Comparison of ENCODE assay signal across 35 cellular contexts in the genomic region with DNA sequence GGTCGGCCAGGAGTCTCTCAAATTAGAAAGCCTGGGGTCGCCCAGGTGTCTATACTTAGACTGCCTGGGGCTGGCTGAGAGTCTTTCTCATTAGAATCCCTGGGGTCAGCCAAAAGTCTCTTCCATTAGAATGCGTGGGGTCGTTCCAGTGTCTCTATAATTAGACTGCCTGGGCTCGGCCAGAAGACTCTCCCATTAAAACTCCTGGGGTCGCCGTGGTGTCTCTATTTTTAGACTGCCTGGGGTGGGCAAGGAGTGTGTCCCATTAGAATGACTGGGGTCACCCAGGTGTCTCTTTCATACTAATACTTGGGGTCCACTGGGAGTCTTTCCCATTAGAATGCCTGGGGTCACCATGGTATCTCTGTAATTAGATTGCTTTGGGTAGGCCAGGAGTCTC.
"Had no signal": no experiment of that assay in that cellular context is flagged by ENCODE, and none has a peak within 500 bp of the region (broad histone marks: within the 10 kb centered on the region; RNA-seq: fewer than 3 reads in every experiment).

No MANE protein-coding gene starts in this region.

- H3K36me3 ChIP-seq: ascending aorta, cardiac muscle cell had no signal

- H3K27ac ChIP-seq: ascending aorta, cardiac muscle cell, VCaP had no signal

- H3K4me1 ChIP-seq: ascending aorta had no signal

- H3K27me3 Mint-ChIP-seq: activated B cell treated with CpG ODN at 0.5 μM for 24 hours; activated CD4-positive, alpha-beta memory T cell treated with anti-CD3 and anti-CD28 coated beads for 36 hours; activated CD4-positive, alpha-beta T cell treated with anti-CD3 and anti-CD28 coated beads, Interleukin-2, amount 10 ng/mL, durations not matched to agents 24 days and 14 days; activated CD8-positive, alpha-beta T cell treated with anti-CD3 and anti-CD28 coated beads for 36 hours; activated naive CD8-positive, alpha-beta T cell treated with anti-CD3 and anti-CD28 coated beads for 36 hours; activated T-helper 17 cell treated with anti-CD3 and anti-CD28 coated beads, Interleukin-2, amount 50 U/mL, for 72 hours; brain; central memory CD8-positive, alpha-beta T cell had no signal

- DNase-seq: activated B cell treated with CpG ODN at 0.5 μM for 24 hours; activated CD4-positive, alpha-beta memory T cell treated with anti-CD3 and anti-CD28 coated beads for 36 hours; activated CD4-positive, alpha-beta T cell treated with anti-CD3 and anti-CD28 coated beads for 4 hours; activated CD4-positive, alpha-beta T cell treated with anti-CD3 and anti-CD28 coated beads, Interleukin-2, amount 10 ng/mL, durations not matched to agents 24 days and 14 days; activated CD4-positive, alpha-beta T cell treated with anti-CD3 and anti-CD28 coated beads, Interleukin-2, amount 50 U/mL, for 1 hour; activated CD4-positive, alpha-beta T cell treated with anti-CD3 and anti-CD28 coated beads, Interleukin-2, amount 50 U/mL, for 4 hours; activated CD4-positive, CD25-positive, alpha-beta regulatory T cell treated with anti-CD3 and anti-CD28 coated beads, Interleukin-2, amount 50 U/mL, for 72 hours; activated CD8-positive, alpha-beta memory T cell treated with anti-CD3 and anti-CD28 coated beads, Interleukin-2, amount 50 U/mL, for 4 hours; activated CD8-positive, alpha-beta T cell treated with anti-CD3 and anti-CD28 coated beads for 36 hours; activated gamma-delta T cell treated with Interleukin-2 at 50 U/mL for 16 hours; activated naive CD4-positive, alpha-beta T cell; activated naive CD4-positive, alpha-beta T cell treated with anti-CD3 and anti-CD28 coated beads for 36 hours; activated naive CD4-positive, alpha-beta T cell treated with anti-CD3 and anti-CD28 coated beads, Interleukin-2, amount 50 U/mL, for 16 hours; activated naive CD8-positive, alpha-beta T cell treated with anti-CD3 and anti-CD28 coated beads for 36 hours; activated T-cell treated with anti-CD3 and anti-CD28 coated beads for 4 hours; activated T-cell treated with anti-CD3 and anti-CD28 coated beads, Interleukin-2, amount 50 U/mL, for 1 hour; activated T-cell treated with anti-CD3 and anti-CD28 coated beads, Interleukin-2, amount 50 U/mL, for 4 hours; activated T-cell treated with anti-CD3 and anti-CD28 coated beads, Interleukin-2, amount 50 U/mL, for 72 hours; amygdala; anterior cingulate cortex; caudate nucleus; SW 1271; T-helper 1 cell; T-helper 2 cell; T-helper 9 cell had no signal

- H3K4me3 ChIP-seq: ascending aorta, cardiac muscle cell had no signal

- H3K4me1 Mint-ChIP-seq: activated B cell treated with CpG ODN at 0.5 μM for 24 hours; activated CD4-positive, alpha-beta T cell treated with anti-CD3 and anti-CD28 coated beads, Interleukin-2, amount 10 ng/mL, durations not matched to agents 24 days and 14 days; activated naive CD8-positive, alpha-beta T cell treated with anti-CD3 and anti-CD28 coated beads for 36 hours; activated T-helper 17 cell treated with anti-CD3 and anti-CD28 coated beads, Interleukin-2, amount 50 U/mL, for 72 hours; brain; central memory CD8-positive, alpha-beta T cell had no signal

- H3K27ac Mint-ChIP-seq: activated B cell treated with CpG ODN at 0.5 μM for 24 hours; activated CD4-positive, alpha-beta memory T cell treated with anti-CD3 and anti-CD28 coated beads for 36 hours; activated CD4-positive, alpha-beta T cell treated with anti-CD3 and anti-CD28 coated beads, Interleukin-2, amount 10 ng/mL, durations not matched to agents 24 days and 14 days; activated CD8-positive, alpha-beta T cell treated with anti-CD3 and anti-CD28 coated beads for 36 hours; activated naive CD4-positive, alpha-beta T cell treated with anti-CD3 and anti-CD28 coated beads for 36 hours; activated naive CD4-positive, alpha-beta T cell treated with anti-CD3 and anti-CD28 coated beads, Interleukin-2, amount 50 U/mL, for 72 hours; activated naive CD8-positive, alpha-beta T cell treated with anti-CD3 and anti-CD28 coated beads for 36 hours; activated T-cell treated with anti-CD3 and anti-CD28 coated beads, Interleukin-2, amount 50 U/mL, for 72 hours; activated T-helper 1 cell treated with anti-CD3 and anti-CD28 coated beads, Interleukin-12 subunit alpha, Interleukin-12 subunit beta, Interleukin-2, Interleukin-4 antibody, amounts not matched to agents 30 ng/mL and 10 ng/mL and 1 ng/mL, durations not matched to agents 14 hours and 24 hours and 36 hours; activated T-helper 17 cell treated with anti-CD3 and anti-CD28 coated beads, Interleukin-2, amount 50 U/mL, for 72 hours; brain; T-helper 1 cell treated with Interleukin-12 subunit alpha and Interleukin-12 subunit beta and Interleukin-4 antibody, amounts not matched to agents 30 μg/mL and 1 μg/mL, for 36 hours; T-helper 2 cell treated with Interferon-gamma antibody and Interleukin-4, amounts not matched to agents 5 μg/mL and 100 μg/mL, for 36 hours had no signal

- H3K36me3 Mint-ChIP-seq: activated naive CD8-positive, alpha-beta T cell treated with anti-CD3 and anti-CD28 coated beads for 36 hours; brain had no signal

- H3K9me3 ChIP-seq: ascending aorta had no signal

- H3K4me3 Mint-ChIP-seq: activated B cell treated with CpG ODN at 0.5 μM for 24 hours; activated CD4-positive, alpha-beta memory T cell treated with anti-CD3 and anti-CD28 coated beads for 36 hours; activated CD4-positive, alpha-beta T cell treated with anti-CD3 and anti-CD28 coated beads, Interleukin-2, amount 10 ng/mL, durations not matched to agents 24 days and 14 days; activated CD8-positive, alpha-beta T cell treated with anti-CD3 and anti-CD28 coated beads for 36 hours; activated naive CD4-positive, alpha-beta T cell treated with anti-CD3 and anti-CD28 coated beads for 36 hours; activated naive CD8-positive, alpha-beta T cell treated with anti-CD3 and anti-CD28 coated beads for 36 hours; activated T-cell treated with anti-CD3 and anti-CD28 coated beads, Interleukin-2, amount 50 U/mL, for 4 hours; activated T-cell treated with anti-CD3 and anti-CD28 coated beads, Interleukin-2, amount 50 U/mL, for 72 hours; activated T-helper 1 cell treated with anti-CD3 and anti-CD28 coated beads, Interleukin-12 subunit alpha, Interleukin-12 subunit beta, Interleukin-2, Interleukin-4 antibody, amounts not matched to agents 30 ng/mL and 10 ng/mL and 1 ng/mL, durations not matched to agents 14 hours and 24 hours and 36 hours; activated T-helper 17 cell treated with anti-CD3 and anti-CD28 coated beads, Interleukin-2, amount 50 U/mL, for 72 hours; brain; central memory CD8-positive, alpha-beta T cell; T-helper 1 cell treated with Interleukin-12 subunit alpha and Interleukin-12 subunit beta and Interleukin-4 antibody, amounts not matched to agents 30 μg/mL and 1 μg/mL, for 36 hours; T-helper 2 cell treated with Interferon-gamma antibody and Interleukin-4, amounts not matched to agents 5 μg/mL and 100 μg/mL, for 36 hours had no signal

- H3K27me3 ChIP-seq: ascending aorta, cardiac muscle cell had no signal

- ATAC-seq: activated CD8-positive, alpha-beta T cell treated with anti-CD3 and anti-CD28 coated beads for 36 hours; activated naive CD4-positive, alpha-beta T cell treated with anti-CD3 and anti-CD28 coated beads, Interleukin-2, amount 50 U/mL, for 72 hours; activated T-cell treated with anti-CD3 and anti-CD28 coated beads, Interleukin-2, amount 50 U/mL, for 4 hours; activated T-cell treated with anti-CD3 and anti-CD28 coated beads, Interleukin-2, amount 50 U/mL, for 72 hours; activated T-helper 17 cell treated with anti-CD3 and anti-CD28 coated beads, Interleukin-2, amount 50 U/mL, for 72 hours had no signal
